ENCODE assay signal across 31 cellular contexts in the genomic region with DNA sequence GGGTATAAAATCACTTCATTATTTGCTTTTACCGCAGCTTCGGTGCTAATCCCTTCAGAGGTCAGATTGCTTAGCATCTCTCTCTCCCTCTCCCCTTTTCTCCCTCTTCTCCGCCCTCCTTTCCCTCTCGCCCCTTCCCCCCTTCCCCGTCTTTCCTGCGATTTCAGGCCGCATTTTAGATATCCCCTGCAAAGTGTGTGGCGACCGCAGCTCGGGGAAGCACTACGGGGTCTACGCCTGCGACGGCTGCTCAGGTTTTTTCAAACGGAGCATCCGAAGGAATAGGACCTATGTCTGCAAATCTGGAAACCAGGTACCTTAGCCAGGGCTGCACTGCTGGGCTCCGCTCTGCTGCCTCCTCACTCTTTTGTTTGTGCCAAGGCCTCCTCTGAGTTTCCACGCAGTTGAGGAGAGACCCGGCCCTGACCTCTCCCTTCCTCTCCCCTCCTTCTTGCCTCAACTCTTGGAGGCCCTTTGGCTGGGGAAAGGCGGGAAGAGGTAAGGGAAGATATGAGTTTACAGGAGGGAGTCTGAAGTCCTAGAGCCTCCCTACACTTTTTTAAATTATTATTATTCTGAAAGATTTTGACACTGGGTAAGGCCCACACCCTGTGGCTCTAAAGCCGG. TPM values are rescaled to one million over a fixed set of nuclear protein-coding genes. Genes with fewer than 3 reads are reported as not detected.
DNase-seq lines count a peak whose midpoint lies in the region; ATAC-seq and TF ChIP-seq lines count a peak whose summit lies in the region.
"Had no signal": no experiment of that assay in that cellular context is flagged by ENCODE, and none has a peak within 500 bp of the region (broad histone marks: within the 10 kb centered on the region; RNA-seq: fewer than 3 reads in every experiment).

No MANE protein-coding gene starts in this region.

- no TSS peak for BruUV-seq in mammary epithelial cell (replicated peaks; lab: Mats Ljungman, UMichigan)

- 82% methylated on average over 19 of the region's 21 CpGs for WGBS in mammary epithelial cell (ENCODE audit: low coverage, missing lambda C conversion rate)
- WGBS in spleen, 5 donors: 19 to 27% (median 20%) methylated on average over 21 of the region's 21 CpGs

- H3K36me3 Mint-ChIP-seq in activated naive CD4-positive, alpha-beta T cell treated with anti-CD3 and anti-CD28 coated beads, Interleukin-2, amount 10 ng/mL, durations not matched to agents 7 days and 5 days: peaks cover 6% of the 10 kb centered on the region
- H3K36me3 Mint-ChIP-seq in activated naive CD4-positive, alpha-beta T cell treated with anti-CD3 and anti-CD28 coated beads for 36 hours (ENCODE audit: low read depth): no peaks in the 10 kb centered on the region
- H3K36me3 Mint-ChIP-seq in activated T-helper 1 cell treated with anti-CD3 and anti-CD28 coated beads, Interleukin-12 subunit alpha, Interleukin-12 subunit beta, Interleukin-2, Interleukin-4 antibody, amounts not matched to agents 30 ng/mL and 10 ng/mL and 1 ng/mL, durations not matched to agents 14 hours and 24 hours and 36 hours (ENCODE audit: low read depth): peaks cover 2% of the 10 kb centered on the region
- H3K36me3 Mint-ChIP-seq in memory B cell (no peaks in the 10 kb centered on the region), type B pancreatic cell (no peaks in the 10 kb centered on the region)
- H3K36me3 Mint-ChIP-seq: natural killer cell treated with Interleukin-12 subunit alpha and Interleukin-12 subunit beta and Interleukin-15 and Interleukin-18, amount 100 ng/mL, for 72 hours had no signal

- H3K4me2 ChIP-seq in mammary epithelial cell (ENCODE audit: insufficient read depth, low read depth, low read length): no peak overlapping the region
- H3K4me2 ChIP-seq: PC-9 had no signal

- H3K9ac ChIP-seq in mammary epithelial cell (ENCODE audit: insufficient read depth, low read length): no peak overlapping the region

- peaks cover 33% of the 10 kb centered on the region for H3K4me1 Mint-ChIP-seq in activated naive CD4-positive, alpha-beta T cell treated with anti-CD3 and anti-CD28 coated beads, Interleukin-2, amount 10 ng/mL, durations not matched to agents 7 days and 5 days
- H3K4me1 Mint-ChIP-seq in activated naive CD4-positive, alpha-beta T cell treated with anti-CD3 and anti-CD28 coated beads for 36 hours (ENCODE audit: low read depth): peaks cover 43% of the 10 kb centered on the region
- peaks cover 6% of the 10 kb centered on the region for H3K4me1 Mint-ChIP-seq in activated T-helper 1 cell treated with anti-CD3 and anti-CD28 coated beads, Interleukin-12 subunit alpha, Interleukin-12 subunit beta, Interleukin-2, Interleukin-4 antibody, amounts not matched to agents 30 ng/mL and 10 ng/mL and 1 ng/mL, durations not matched to agents 14 hours and 24 hours and 36 hours (ENCODE audit: low read depth)
- peaks cover 22% of the 10 kb centered on the region for H3K4me1 Mint-ChIP-seq in memory B cell
- H3K4me1 Mint-ChIP-seq in type B pancreatic cell (ENCODE audit: unreplicated experiment): peaks cover 16% of the 10 kb centered on the region

- H3K4me1 ChIP-seq in mammary epithelial cell (ENCODE audit: insufficient read depth, low read length) (peaks cover 8% of the 10 kb centered on the region), spleen (peaks cover 37 to 73% (median 63%) of the 10 kb centered on the region in 6 donors)
- H3K4me1 ChIP-seq: foreskin keratinocyte had no signal

- H3K27me3 ChIP-seq in mammary epithelial cell (ENCODE audit: insufficient read depth, low read length) (peaks cover 71% of the 10 kb centered on the region), spleen (replicated peaks in 1 of 7) (peaks cover 36 to 100% (median 99%) of the 10 kb centered on the region in 7 donors)

- H3K9me3 ChIP-seq in mammary epithelial cell (replicated peaks; ENCODE audit: insufficient read depth, low read length) (no peaks in the 10 kb centered on the region), spleen (peaks cover 0 to 3% (median 0%) of the 10 kb centered on the region in 8 donors)
- H3K9me3 ChIP-seq: esophagus squamous epithelium, thyroid gland had no signal

- no peaks in the 10 kb centered on the region for H3K36me3 ChIP-seq in mammary epithelial cell (ENCODE audit: insufficient read depth, low read length)
- H3K36me3 ChIP-seq in spleen: no peaks in the 10 kb centered on the region
- H3K36me3 ChIP-seq: esophagus squamous epithelium, thyroid gland had no signal

- dilution Hi-C loops in mammary epithelial cell (cut with HindIII; ENCODE audit: low sequenced_read_pairs): loop anchor here (5.0 kb wide), 1 partner anchor 54 kb away; no protein-coding TSS in a partner anchor

- peak overlapping the region; percentile 60 for H3K27ac Mint-ChIP-seq in activated naive CD4-positive, alpha-beta T cell treated with anti-CD3 and anti-CD28 coated beads, Interleukin-2, amount 10 ng/mL, durations not matched to agents 7 days and 5 days
- H3K27ac Mint-ChIP-seq in activated naive CD4-positive, alpha-beta T cell treated with anti-CD3 and anti-CD28 coated beads for 36 hours: no peak overlapping the region
- peak overlapping the region; percentile 80 for H3K27ac Mint-ChIP-seq in activated T-helper 1 cell treated with anti-CD3 and anti-CD28 coated beads, Interleukin-12 subunit alpha, Interleukin-12 subunit beta, Interleukin-2, Interleukin-4 antibody, amounts not matched to agents 30 ng/mL and 10 ng/mL and 1 ng/mL, durations not matched to agents 14 hours and 24 hours and 36 hours
- H3K27ac Mint-ChIP-seq in memory B cell (peak overlapping the region; percentile 75), type B pancreatic cell (no peak overlapping the region)
- H3K27ac Mint-ChIP-seq: activated CD4-positive, alpha-beta T cell treated with anti-CD3 and anti-CD28 coated beads for 36 hours; activated T-cell treated with anti-CD3 and anti-CD28 coated beads, Interleukin-2, amount 50 U/mL, for 24 hours; natural killer cell treated with Interleukin-12 subunit alpha and Interleukin-12 subunit beta and Interleukin-15 and Interleukin-18, amount 100 ng/mL, for 72 hours had no signal

- CTCF ChIA-PET in activated naive CD4-positive, alpha-beta T cell treated with anti-CD3 and anti-CD28 coated beads, Interleukin-2, amount 10 ng/mL, durations not matched to agents 7 days and 5 days (lab: Charles Lee): interaction anchor here (1.3 kb wide), 1 partner anchor 320 kb away, joined by 4 read pairs; no protein-coding TSS in a partner anchor
- CTCF ChIA-PET in activated naive CD4-positive, alpha-beta T cell treated with anti-CD3 and anti-CD28 coated beads for 36 hours (lab: Charles Lee): interaction anchor here (1.0 to 1.8 kb wide), 4 partner anchors 10 to 321 kb away, joined by 3 to 4 read pairs (median 3); no protein-coding TSS in a partner anchor
- CTCF ChIA-PET in mammary epithelial cell (lab: Charles Lee; ENCODE audit: low non-redundant PET): no interaction called here

- no peak overlapping the region for H3K4me3 ChIP-seq in mammary epithelial cell (replicated peaks in 1 of 3; ENCODE audit: insufficient read depth in 1 of 3, low read depth in 2 of 3, low read length in 3 of 3)
- H3K4me3 ChIP-seq in spleen: no peak overlapping the region
- H3K4me3 ChIP-seq: esophagus squamous epithelium, PC-9, thyroid gland had no signal

- H3K27me3 Mint-ChIP-seq in activated naive CD4-positive, alpha-beta T cell treated with anti-CD3 and anti-CD28 coated beads, Interleukin-2, amount 10 ng/mL, durations not matched to agents 7 days and 5 days: peaks cover 94% of the 10 kb centered on the region
- H3K27me3 Mint-ChIP-seq in activated naive CD4-positive, alpha-beta T cell treated with anti-CD3 and anti-CD28 coated beads for 36 hours (ENCODE audit: low read depth): peaks cover 79% of the 10 kb centered on the region
- H3K27me3 Mint-ChIP-seq in activated T-helper 1 cell treated with anti-CD3 and anti-CD28 coated beads, Interleukin-12 subunit alpha, Interleukin-12 subunit beta, Interleukin-2, Interleukin-4 antibody, amounts not matched to agents 30 ng/mL and 10 ng/mL and 1 ng/mL, durations not matched to agents 14 hours and 24 hours and 36 hours (ENCODE audit: insufficient read depth): peaks cover 85% of the 10 kb centered on the region
- H3K27me3 Mint-ChIP-seq in memory B cell (peaks cover 33% of the 10 kb centered on the region), type B pancreatic cell (peaks cover 97% of the 10 kb centered on the region)

- no peaks in the 10 kb centered on the region for H3K79me2 ChIP-seq in mammary epithelial cell (ENCODE audit: insufficient read depth, low read length)

- no peak for TF ChIP-seq POLR2A in spleen (IDR thresholded peaks at IDR 0.05)

- intact Hi-C loops in activated naive CD4-positive, alpha-beta T cell treated with anti-CD3 and anti-CD28 coated beads for 36 hours (cut with micrococcal nuclease): loop anchor here (10.0 kb wide), 1 partner anchor 353 kb away; no protein-coding TSS in a partner anchor
- intact Hi-C loops in activated T-helper 1 cell treated with anti-CD3 and anti-CD28 coated beads, Interleukin-12 subunit alpha, Interleukin-12 subunit beta, Interleukin-2, Interleukin-4 antibody, amounts not matched to agents 30 ng/mL and 10 ng/mL and 1 ng/mL, durations not matched to agents 14 hours and 24 hours and 36 hours (cut with micrococcal nuclease): loop anchor here (2.0 to 10.0 kb wide), 3 partner anchors 15 to 679 kb away; a partner anchor contains a TSS
- intact Hi-C loops in mammary epithelial cell (cut with micrococcal nuclease): no loop called here
- intact Hi-C loops in spleen (cut with DNase I; ENCODE audit: low total_unique reads): no loop called here

- no peak for DNase-seq in activated naive CD4-positive, alpha-beta T cell treated with anti-CD3 and anti-CD28 coated beads, Interleukin-2, amount 10 ng/mL, durations not matched to agents 7 days and 5 days
- DNase-seq in activated naive CD4-positive, alpha-beta T cell treated with anti-CD3 and anti-CD28 coated beads for 36 hours: no peak
- no peak for DNase-seq in activated T-helper 1 cell treated with anti-CD3 and anti-CD28 coated beads, Interleukin-12 subunit alpha, Interleukin-12 subunit beta, Interleukin-2, Interleukin-4 antibody, amounts not matched to agents 30 ng/mL and 10 ng/mL and 1 ng/mL, durations not matched to agents 14 hours and 24 hours and 36 hours (ENCODE audit: low spot score)
- DNase-seq in memory B cell (ENCODE audit: low spot score in 2 of 2) (no peak), type B pancreatic cell (ENCODE audit: extremely low spot score, unreplicated experiment) (no peak), mammary epithelial cell (no peak), spleen (no peak)
- DNase-seq: activated CD4-positive, alpha-beta T cell treated with anti-CD3 and anti-CD28 coated beads for 36 hours; activated T-cell treated with anti-CD3 and anti-CD28 coated beads, Interleukin-2, amount 50 U/mL, for 24 hours; AML-193; DMS 273 treated with DMSO at 0.1 percent for 48 hours; EL; esophagus squamous epithelium; foreskin keratinocyte; kidney glomerular epithelial cell; NCI-H1417 treated with DMSO at 0.1 percent for 48 hours; NCI-H226; NCI-H69; PC-9; right cardiac atrium; stimulated activated CD4-positive, alpha-beta T cell treated with anti-CD3 and anti-CD28 coated beads, Interleukin-2, amount 100 ng/mL, for 24 hours; thyroid gland had no signal

- ATAC-seq in memory B cell (ENCODE audit: low read depth) (no peak), GM18498 (IDR thresholded peaks at IDR 0.05; ENCODE audit: unreplicated experiment) (no peak)
- ATAC-seq: activated CD4-positive, alpha-beta T cell treated with anti-CD3 and anti-CD28 coated beads for 36 hours; foreskin keratinocyte; natural killer cell treated with Interleukin-12 subunit alpha and Interleukin-12 subunit beta and Interleukin-15 and Interleukin-18, amount 100 ng/mL, for 72 hours; right cardiac atrium; SK-N-SH treated with all-trans-retinoic acid at 6 μM for 48 hours had no signal

- peak overlapping the region; percentile 23 for H3K4me3 Mint-ChIP-seq in activated naive CD4-positive, alpha-beta T cell treated with anti-CD3 and anti-CD28 coated beads, Interleukin-2, amount 10 ng/mL, durations not matched to agents 7 days and 5 days
- no peak overlapping the region for H3K4me3 Mint-ChIP-seq in activated naive CD4-positive, alpha-beta T cell treated with anti-CD3 and anti-CD28 coated beads for 36 hours
- no peak overlapping the region for H3K4me3 Mint-ChIP-seq in activated T-helper 1 cell treated with anti-CD3 and anti-CD28 coated beads, Interleukin-12 subunit alpha, Interleukin-12 subunit beta, Interleukin-2, Interleukin-4 antibody, amounts not matched to agents 30 ng/mL and 10 ng/mL and 1 ng/mL, durations not matched to agents 14 hours and 24 hours and 36 hours
- no peak overlapping the region for H3K4me3 Mint-ChIP-seq in memory B cell
- peak overlapping the region; percentile 41 for H3K4me3 Mint-ChIP-seq in type B pancreatic cell
- H3K4me3 Mint-ChIP-seq: activated CD4-positive, alpha-beta T cell treated with anti-CD3 and anti-CD28 coated beads for 36 hours; activated T-cell treated with anti-CD3 and anti-CD28 coated beads, Interleukin-2, amount 50 U/mL, for 24 hours had no signal

- H3K9me3 Mint-ChIP-seq in activated naive CD4-positive, alpha-beta T cell treated with anti-CD3 and anti-CD28 coated beads, Interleukin-2, amount 10 ng/mL, durations not matched to agents 7 days and 5 days: no peaks in the 10 kb centered on the region
- H3K9me3 Mint-ChIP-seq in activated naive CD4-positive, alpha-beta T cell treated with anti-CD3 and anti-CD28 coated beads for 36 hours: no peaks in the 10 kb centered on the region
- H3K9me3 Mint-ChIP-seq in activated T-helper 1 cell treated with anti-CD3 and anti-CD28 coated beads, Interleukin-12 subunit alpha, Interleukin-12 subunit beta, Interleukin-2, Interleukin-4 antibody, amounts not matched to agents 30 ng/mL and 10 ng/mL and 1 ng/mL, durations not matched to agents 14 hours and 24 hours and 36 hours: no peaks in the 10 kb centered on the region
- no peaks in the 10 kb centered on the region for H3K9me3 Mint-ChIP-seq in memory B cell
- no peaks in the 10 kb centered on the region for H3K9me3 Mint-ChIP-seq in type B pancreatic cell
- H3K9me3 Mint-ChIP-seq: activated T-cell treated with anti-CD3 and anti-CD28 coated beads, Interleukin-2, amount 50 U/mL, for 24 hours; natural killer cell treated with Interleukin-12 subunit alpha and Interleukin-12 subunit beta and Interleukin-15 and Interleukin-18, amount 100 ng/mL, for 72 hours had no signal

- peaks cover under 1% of the 10 kb centered on the region for H4K20me1 ChIP-seq in mammary epithelial cell (ENCODE audit: insufficient read depth, low read length)

- TF ChIP-seq CTCF in type B pancreatic cell (conservative IDR thresholded peaks at IDR 0.05) (no peak), mammary epithelial cell (conservative IDR thresholded peaks at IDR 0.05 in 1 of 2, IDR thresholded peaks at IDR 0.05 in 1 of 2; ENCODE audit: extremely low read depth in 1 of 2, insufficient read depth in 1 of 2, low read depth in 1 of 2, low read length in 2 of 2) (no peak), spleen (IDR thresholded peaks at IDR 0.05 in 8 of 11, conservative IDR thresholded peaks at IDR 0.05 in 3 of 11) (no peak)

- no peak overlapping the region for H3K27ac ChIP-seq in mammary epithelial cell (ENCODE audit: insufficient read depth, low read depth, low read length)
- H3K27ac ChIP-seq in spleen: no peak overlapping the region
- H3K27ac ChIP-seq: esophagus squamous epithelium, foreskin keratinocyte, HL-60, PC-9, thyroid gland had no signal

- in situ Hi-C loops in mammary epithelial cell (cut with MboI; ENCODE audit: low sequenced_read_pairs in 2 of 2): no loop called here

- H2AFZ ChIP-seq in mammary epithelial cell (ENCODE audit: low read depth, low read length): no peak overlapping the region
- H2AFZ ChIP-seq: PC-9 had no signal

RNA-seq across cellular contexts. Expression of a gene that starts 5.6 kb away (rescaled TPM):
- not detected for total RNA-seq in activated naive CD4-positive, alpha-beta T cell treated with anti-CD3 and anti-CD28 coated beads for 36 hours
- total RNA-seq in activated T-helper 1 cell treated with anti-CD3 and anti-CD28 coated beads, Interleukin-12 subunit alpha, Interleukin-12 subunit beta, Interleukin-2, Interleukin-4 antibody, amounts not matched to agents 30 ng/mL and 10 ng/mL and 1 ng/mL, durations not matched to agents 14 hours and 24 hours and 36 hours: not detected in 2 replicates
- 0.26 TPM in 1 of 2 replicates, not detected in the other for total RNA-seq in type B pancreatic cell (ENCODE audit: low replicate concordance)
- under 1 TPM in 1 of 2 donors, not detected in 1; 0.14 TPM for total RNA-seq in mammary epithelial cell
- not detected for polyA plus RNA-seq in mammary epithelial cell
- not detected for polyA minus RNA-seq in mammary epithelial cell
- not detected for total RNA-seq in spleen
- not detected for polyA plus RNA-seq in spleen
- total RNA-seq: A673; activated CD4-positive, alpha-beta T cell treated with anti-CD3 and anti-CD28 coated beads for 36 hours; activated CD8-positive, alpha-beta memory T cell treated with anti-CD3 and anti-CD28 coated beads for 36 hours; cerebellum; dermis microvascular lymphatic vessel endothelial cell; esophagus squamous epithelium; foreskin keratinocyte; lower leg skin; natural killer cell treated with Interleukin-12 subunit alpha and Interleukin-12 subunit beta and Interleukin-15 and Interleukin-18, amount 100 ng/mL, for 72 hours; PC-9; right cardiac atrium; thyroid gland had no signal
- polyA plus RNA-seq: foreskin keratinocyte, right cardiac atrium had no signal

Comparison
In these comparisons a context has a peak if more than half of its experiments do, and no peak if none do; other contexts are left out.
1. H3K27ac Mint-ChIP-seq: peak in activated naive CD4-positive, alpha-beta T cell treated with anti-CD3 and anti-CD28 coated beads, Interleukin-2, amount 10 ng/mL, durations not matched to agents 7 days and 5 days (single experiment), activated T-helper 1 cell treated with anti-CD3 and anti-CD28 coated beads, Interleukin-12 subunit alpha, Interleukin-12 subunit beta, Interleukin-2, Interleukin-4 antibody, amounts not matched to agents 30 ng/mL and 10 ng/mL and 1 ng/mL, durations not matched to agents 14 hours and 24 hours and 36 hours (single experiment) and memory B cell (single experiment); none in activated naive CD4-positive, alpha-beta T cell treated with anti-CD3 and anti-CD28 coated beads for 36 hours (single experiment) and type B pancreatic cell (single experiment).
2. H3K4me3 Mint-ChIP-seq: peak in activated naive CD4-positive, alpha-beta T cell treated with anti-CD3 and anti-CD28 coated beads, Interleukin-2, amount 10 ng/mL, durations not matched to agents 7 days and 5 days (single experiment) and type B pancreatic cell (single experiment); none in activated naive CD4-positive, alpha-beta T cell treated with anti-CD3 and anti-CD28 coated beads for 36 hours (single experiment), activated T-helper 1 cell treated with anti-CD3 and anti-CD28 coated beads, Interleukin-12 subunit alpha, Interleukin-12 subunit beta, Interleukin-2, Interleukin-4 antibody, amounts not matched to agents 30 ng/mL and 10 ng/mL and 1 ng/mL, durations not matched to agents 14 hours and 24 hours and 36 hours (single experiment) and memory B cell (single experiment).
3. intact Hi-C loops: an anchor here in activated naive CD4-positive, alpha-beta T cell treated with anti-CD3 and anti-CD28 coated beads for 36 hours (10.0 kb wide) and activated T-helper 1 cell treated with anti-CD3 and anti-CD28 coated beads, Interleukin-12 subunit alpha, Interleukin-12 subunit beta, Interleukin-2, Interleukin-4 antibody, amounts not matched to agents 30 ng/mL and 10 ng/mL and 1 ng/mL, durations not matched to agents 14 hours and 24 hours and 36 hours (2.0 to 10.0 kb wide); none called in mammary epithelial cell and spleen.